In genomic region chr2:71465356-71465755, GRCh38 we compare ENCODE assay signal across 18 cellular contexts. TPM values are rescaled to one million over a fixed set of nuclear protein-coding genes. Genes with fewer than 3 reads are reported as not detected.
"Had no signal": no experiment of that assay in that cellular context is flagged by ENCODE, and none has a peak within 500 bp of the region (broad histone marks: within the 10 kb centered on the region; RNA-seq: fewer than 3 reads in every experiment).

No MANE protein-coding gene starts in this region.

- H3K4me1 ChIP-seq: uterus had no signal

- H3K4me3 ChIP-seq: body of pancreas, ovary, uterus had no signal

- H3K27ac ChIP-seq: body of pancreas, ovary, thoracic aorta had no signal

- H3K27ac Mint-ChIP-seq: activated B cell treated with CpG ODN at 0.5 μM for 24 hours; activated CD4-positive, alpha-beta T cell treated with anti-CD3 and anti-CD28 coated beads, Interleukin-2, amount 10 ng/mL, durations not matched to agents 24 days and 14 days; activated naive CD4-positive, alpha-beta T cell treated with anti-CD3 and anti-CD28 coated beads, Interleukin-2, amount 50 U/mL, for 24 hours; dendritic cell treated with granulocyte-macrophage colony-stimulating factor and Interleukin-4, amounts not matched to agents 40 ng/mL and 50 ng/mL, for 4 days; effector memory CD8-positive, alpha-beta T cell; memory B cell; nephron progenitor cell; stimulated activated naive CD8-positive, alpha-beta T cell treated with anti-CD3 and anti-CD28 coated beads, Interleukin-15, amount 100 ng/mL, for 72 hours had no signal

- H3K27me3 ChIP-seq: body of pancreas, ovary, uterus had no signal

- H3K36me3 ChIP-seq: left lung, ovary, thoracic aorta, uterus had no signal

- H3K4me3 Mint-ChIP-seq: activated B cell treated with CpG ODN at 0.5 μM for 24 hours; activated CD4-positive, alpha-beta T cell treated with anti-CD3 and anti-CD28 coated beads, Interleukin-2, amount 10 ng/mL, durations not matched to agents 24 days and 14 days; activated naive CD4-positive, alpha-beta T cell treated with anti-CD3 and anti-CD28 coated beads, Interleukin-2, amount 50 U/mL, for 24 hours; central memory CD8-positive, alpha-beta T cell; dendritic cell treated with granulocyte-macrophage colony-stimulating factor and Interleukin-4, amounts not matched to agents 40 ng/mL and 50 ng/mL, for 4 days; effector memory CD8-positive, alpha-beta T cell; memory B cell; nephron progenitor cell; stimulated activated naive CD8-positive, alpha-beta T cell treated with anti-CD3 and anti-CD28 coated beads, Interleukin-15, amount 100 ng/mL, for 72 hours had no signal

- H3K36me3 Mint-ChIP-seq: activated naive CD4-positive, alpha-beta T cell treated with anti-CD3 and anti-CD28 coated beads, Interleukin-2, amount 50 U/mL, for 24 hours; memory B cell had no signal

- ATAC-seq: body of pancreas; effector memory CD8-positive, alpha-beta T cell had no signal

- H3K9me3 ChIP-seq: body of pancreas, left lung, ovary, thoracic aorta, uterus had no signal

- H3K9me3 Mint-ChIP-seq: activated B cell treated with CpG ODN at 0.5 μM for 24 hours; activated naive CD4-positive, alpha-beta T cell treated with anti-CD3 and anti-CD28 coated beads, Interleukin-2, amount 50 U/mL, for 24 hours; central memory CD8-positive, alpha-beta T cell; dendritic cell treated with granulocyte-macrophage colony-stimulating factor and Interleukin-4, amounts not matched to agents 40 ng/mL and 50 ng/mL, for 4 days; effector memory CD8-positive, alpha-beta T cell; memory B cell; nephron progenitor cell; stimulated activated naive CD8-positive, alpha-beta T cell treated with anti-CD3 and anti-CD28 coated beads, Interleukin-15, amount 100 ng/mL, for 72 hours had no signal

- DNase-seq: activated B cell treated with CpG ODN at 0.5 μM for 24 hours; activated CD4-positive, alpha-beta T cell treated with anti-CD3 and anti-CD28 coated beads, Interleukin-2, amount 10 ng/mL, durations not matched to agents 24 days and 14 days; activated effector memory CD4-positive, alpha-beta T cell treated with Interleukin-2 at 50 U/mL for 16 hours; body of pancreas; effector memory CD8-positive, alpha-beta T cell; erythroblast; left lung; nephron progenitor cell; ovary; stimulated activated CD4-positive, alpha-beta T cell treated with anti-CD3 and anti-CD28 coated beads, Interleukin-15, amount 100 ng/mL, for 24 hours; stimulated activated CD4-positive, alpha-beta T cell treated with anti-CD3 and anti-CD28 coated beads, Interleukin-4, amount 100 ng/mL, for 24 hours; stimulated activated naive CD8-positive, alpha-beta T cell treated with anti-CD3 and anti-CD28 coated beads, Interleukin-15, amount 100 ng/mL, for 72 hours; uterus had no signal

RNA-seq across cellular contexts. Expression of gene DYSF, which starts 12.0 kb away (rescaled TPM):
- total RNA-seq: activated CD4-positive, alpha-beta T cell treated with anti-CD3 and anti-CD28 coated beads, Interleukin-2, amount 10 ng/mL, durations not matched to agents 24 days and 14 days had no signal
